ENCODE assay signal across 12 cellular contexts in the genomic region with DNA sequence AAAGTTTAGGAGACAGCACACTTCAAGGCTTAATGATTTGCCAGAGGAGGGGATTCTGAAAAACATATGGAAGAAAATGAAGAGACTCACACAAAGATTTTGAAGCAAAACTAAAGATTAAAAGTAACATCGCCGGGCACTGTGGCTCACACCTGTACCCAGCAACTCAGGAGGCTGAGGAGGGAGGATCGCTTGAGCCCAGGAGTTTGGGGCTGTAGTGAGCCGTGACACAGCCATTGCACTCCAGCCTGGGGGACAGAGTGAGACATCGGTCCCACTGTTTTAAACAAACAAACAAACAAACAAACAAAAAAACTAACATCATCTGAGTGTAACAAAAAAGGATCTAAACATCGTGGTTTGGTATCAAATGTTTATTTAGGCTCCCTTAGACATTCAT. TPM values are rescaled to one million over a fixed set of nuclear protein-coding genes. Genes with fewer than 3 reads are reported as not detected.
A peak's percentile ranks its signal among the peaks of the same experiment; 100 is the strongest.
DNase-seq lines count a peak whose midpoint lies in the region; ATAC-seq and TF ChIP-seq lines count a peak whose summit lies in the region.
"Had no signal": no experiment of that assay in that cellular context is flagged by ENCODE, and none has a peak within 500 bp of the region (broad histone marks: within the 10 kb centered on the region; RNA-seq: fewer than 3 reads in every experiment).

No MANE protein-coding gene starts in this region.

- H3K9me3 Mint-ChIP-seq in activated CD8-positive, alpha-beta memory T cell treated with anti-CD3 and anti-CD28 coated beads, Interleukin-2, amount 10 ng/mL, durations not matched to agents 7 days and 5 days (ENCODE audit: low read depth) = no peaks in the 10 kb centered on the region
- no peaks in the 10 kb centered on the region for H3K9me3 Mint-ChIP-seq in T-cell
- H3K9me3 Mint-ChIP-seq in stimulated activated effector memory CD8-positive, alpha-beta T cell treated with anti-CD3 and anti-CD28 coated beads, Interleukin-12 subunit alpha, Interleukin-12 subunit beta, amount 100 ng/mL, for 72 hours = no peaks in the 10 kb centered on the region

- peaks cover 67% of the 10 kb centered on the region for H3K4me1 Mint-ChIP-seq in activated CD8-positive, alpha-beta memory T cell treated with anti-CD3 and anti-CD28 coated beads, Interleukin-2, amount 10 ng/mL, durations not matched to agents 7 days and 5 days
- H3K4me1 Mint-ChIP-seq in T-cell = peaks cover 69 to 73% (median 72%) of the 10 kb centered on the region in 3 donors
- peaks cover 67% of the 10 kb centered on the region for H3K4me1 Mint-ChIP-seq in stimulated activated effector memory CD8-positive, alpha-beta T cell treated with anti-CD3 and anti-CD28 coated beads, Interleukin-12 subunit alpha, Interleukin-12 subunit beta, amount 100 ng/mL, for 72 hours

- no peaks in the 10 kb centered on the region for H3K27me3 Mint-ChIP-seq in activated CD8-positive, alpha-beta memory T cell treated with anti-CD3 and anti-CD28 coated beads, Interleukin-2, amount 10 ng/mL, durations not matched to agents 7 days and 5 days
- H3K27me3 Mint-ChIP-seq in T-cell = no peaks in the 10 kb centered on the region

- DNase-seq in activated CD8-positive, alpha-beta memory T cell treated with anti-CD3 and anti-CD28 coated beads, Interleukin-2, amount 10 ng/mL, durations not matched to agents 7 days and 5 days = no peak
- no peak for DNase-seq in activated CD8-positive, alpha-beta memory T cell treated with anti-CD3 and anti-CD28 coated beads for 24 hours
- DNase-seq in T-cell = no peak
- no peak for DNase-seq in fibroblast of the aortic adventitia (ENCODE audit: low read depth)
- DNase-seq in stimulated activated effector memory CD8-positive, alpha-beta T cell treated with anti-CD3 and anti-CD28 coated beads, Interleukin-12 subunit alpha, Interleukin-12 subunit beta, amount 100 ng/mL, for 72 hours (ENCODE audit: low spot score in 2 of 2) = no peak
- no peak for DNase-seq in NCI-H82 treated with DMSO at 0.1 percent for 48 hours (lab: John Stamatoyannopoulos, UW; ENCODE audit: unreplicated experiment)
- no peak for DNase-seq in activated CD8-positive, alpha-beta memory T cell treated with anti-CD3 and anti-CD28 coated beads, Interleukin-2, amount 50 U/mL, for 4 hours
- no peak for DNase-seq in middle frontal gyrus (ENCODE audit: extremely low spot score, low spot score)
- DNase-seq: C1 segment of cervical spinal cord, left cardiac atrium, NCI-H2227 treated with DMSO at 0.1 percent for 48 hours had no signal

- H3K4me3 ChIP-seq in fibroblast of the aortic adventitia (ENCODE audit: low read depth, low read length) = peak overlapping the region; percentile 58

- peak overlapping the region; percentile 33 for H3K4me3 Mint-ChIP-seq in activated CD8-positive, alpha-beta memory T cell treated with anti-CD3 and anti-CD28 coated beads, Interleukin-2, amount 10 ng/mL, durations not matched to agents 7 days and 5 days
- H3K4me3 Mint-ChIP-seq in T-cell = peak overlapping the region; percentile 19 to 91 (median 53)
- H3K4me3 Mint-ChIP-seq in stimulated activated effector memory CD8-positive, alpha-beta T cell treated with anti-CD3 and anti-CD28 coated beads, Interleukin-12 subunit alpha, Interleukin-12 subunit beta, amount 100 ng/mL, for 72 hours = peak overlapping the region; percentile 43

- POLR2A ChIA-PET in T-cell (lab: Charles Lee) = no interaction called here

- CTCF ChIA-PET in activated CD8-positive, alpha-beta memory T cell treated with anti-CD3 and anti-CD28 coated beads, Interleukin-2, amount 10 ng/mL, durations not matched to agents 7 days and 5 days (lab: Charles Lee) = no interaction called here
- CTCF ChIA-PET in T-cell (lab: Charles Lee) = no interaction called here

- H3K27ac Mint-ChIP-seq in activated CD8-positive, alpha-beta memory T cell treated with anti-CD3 and anti-CD28 coated beads, Interleukin-2, amount 10 ng/mL, durations not matched to agents 7 days and 5 days = no peak overlapping the region
- no peak overlapping the region for H3K27ac Mint-ChIP-seq in T-cell
- no peak overlapping the region for H3K27ac Mint-ChIP-seq in stimulated activated effector memory CD8-positive, alpha-beta T cell treated with anti-CD3 and anti-CD28 coated beads, Interleukin-12 subunit alpha, Interleukin-12 subunit beta, amount 100 ng/mL, for 72 hours

- no peak for TF ChIP-seq CTCF in fibroblast of the aortic adventitia (IDR thresholded peaks at IDR 0.05; ENCODE audit: insufficient read depth, low read length)

- no peak for ATAC-seq in activated CD8-positive, alpha-beta memory T cell treated with anti-CD3 and anti-CD28 coated beads, Interleukin-2, amount 10 ng/mL, durations not matched to agents 7 days and 5 days
- no peak for ATAC-seq in T-cell (replicated peaks in 1 of 4)
- ATAC-seq in stimulated activated effector memory CD8-positive, alpha-beta T cell treated with anti-CD3 and anti-CD28 coated beads, Interleukin-12 subunit alpha, Interleukin-12 subunit beta, amount 100 ng/mL, for 72 hours = no peak
- ATAC-seq: left cardiac atrium, Right ventricle myocardium inferior had no signal

- H3K36me3 Mint-ChIP-seq in activated CD8-positive, alpha-beta memory T cell treated with anti-CD3 and anti-CD28 coated beads, Interleukin-2, amount 10 ng/mL, durations not matched to agents 7 days and 5 days = peaks cover 26% of the 10 kb centered on the region
- peaks cover 10% of the 10 kb centered on the region for H3K36me3 Mint-ChIP-seq in T-cell
- peaks cover 66% of the 10 kb centered on the region for H3K36me3 Mint-ChIP-seq in stimulated activated effector memory CD8-positive, alpha-beta T cell treated with anti-CD3 and anti-CD28 coated beads, Interleukin-12 subunit alpha, Interleukin-12 subunit beta, amount 100 ng/mL, for 72 hours

RNA-seq across cellular contexts. Expression of a gene that starts 2.5 kb away (rescaled TPM):
- 10 to 100 TPM; 56.2 to 66.0 TPM for total RNA-seq in activated CD8-positive, alpha-beta memory T cell treated with anti-CD3 and anti-CD28 coated beads, Interleukin-2, amount 10 ng/mL, durations not matched to agents 7 days and 5 days
- 10 to 100 TPM; 28.4 to 42.1 (median 35.6) TPM for total RNA-seq in T-cell
- total RNA-seq in fibroblast of the aortic adventitia (ENCODE audit: low replicate concordance) = 57.0 and 434 TPM in 2 replicates

RNA-seq across cellular contexts. Expression of a gene that starts 33.7 kb away (rescaled TPM):
- total RNA-seq in activated CD8-positive, alpha-beta memory T cell treated with anti-CD3 and anti-CD28 coated beads, Interleukin-2, amount 10 ng/mL, durations not matched to agents 7 days and 5 days = 10 to 100 TPM; 21.6 to 22.2 TPM
- total RNA-seq in T-cell = 10 to 100 TPM; 23.9 to 45.0 (median 38.9) TPM
- total RNA-seq in fibroblast of the aortic adventitia (ENCODE audit: low replicate concordance) = 21.4 and 38.3 TPM in 2 replicates
